ENCODE assay signal across 1 cellular context in the genomic region with DNA sequence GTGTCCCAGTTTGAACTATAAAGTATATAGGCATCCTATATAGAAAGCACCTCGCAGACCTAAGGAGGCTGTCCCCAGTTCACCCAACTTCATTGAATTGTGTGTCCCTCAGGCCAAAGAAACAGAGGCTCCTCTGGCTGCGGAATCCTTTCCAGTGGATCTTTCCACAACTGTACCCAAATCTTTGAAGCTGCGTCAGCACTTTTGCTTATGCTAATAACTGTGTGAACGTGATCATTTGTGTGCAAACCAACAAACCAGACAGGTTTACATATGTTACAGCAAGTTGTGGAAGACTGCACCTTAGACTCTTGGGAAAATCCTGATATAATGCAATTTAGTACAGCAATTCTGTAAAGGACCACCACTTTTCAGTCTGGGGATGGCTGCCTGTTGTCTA.
A peak's percentile ranks its signal among the peaks of the same experiment; 100 is the strongest.
TF ChIP-seq lines count a peak whose summit lies in the region.

No MANE protein-coding gene starts in this region.

TF ChIP-seq in HepG2, 621 proteins besides CTCF, POLR2A, EP300 and RAD21 (continued from another document):
- TF ChIP-seq IKZF5 (CRISPR knock-in tag; IDR thresholded peaks at IDR 0.05): no peak
- TF ChIP-seq MEF2D (CRISPR knock-in tag; IDR thresholded peaks at IDR 0.05): no peak
- TF ChIP-seq, protein P1, sequence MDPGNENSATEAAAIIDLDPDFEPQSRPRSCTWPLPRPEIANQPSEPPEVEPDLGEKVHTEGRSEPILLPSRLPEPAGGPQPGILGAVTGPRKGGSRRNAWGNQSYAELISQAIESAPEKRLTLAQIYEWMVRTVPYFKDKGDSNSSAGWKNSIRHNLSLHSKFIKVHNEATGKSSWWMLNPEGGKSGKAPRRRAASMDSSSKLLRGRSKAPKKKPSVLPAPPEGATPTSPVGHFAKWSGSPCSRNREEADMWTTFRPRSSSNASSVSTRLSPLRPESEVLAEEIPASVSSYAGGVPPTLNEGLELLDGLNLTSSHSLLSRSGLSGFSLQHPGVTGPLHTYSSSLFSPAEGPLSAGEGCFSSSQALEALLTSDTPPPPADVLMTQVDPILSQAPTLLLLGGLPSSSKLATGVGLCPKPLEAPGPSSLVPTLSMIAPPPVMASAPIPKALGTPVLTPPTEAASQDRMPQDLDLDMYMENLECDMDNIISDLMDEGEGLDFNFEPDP (CRISPR knock-in tag; conservative IDR thresholded peaks at IDR 0.05): 0 out of 2 replicates have a peak, but pooled peaks have one; percentile 48
- no peak for TF ChIP-seq ZNF607 (CRISPR knock-in tag; IDR thresholded peaks at IDR 0.05; ENCODE audit: borderline replicate concordance)
- 0 out of 2 replicates have a peak, but pooled peaks have one; percentile 16 for TF ChIP-seq ARID4A (CRISPR knock-in tag; IDR thresholded peaks at IDR 0.05; ENCODE audit: borderline replicate concordance)
- TF ChIP-seq MAFG (CRISPR knock-in tag; IDR thresholded peaks at IDR 0.05): peak; percentile 26; the same call in 1 of the 2 replicates
- TF ChIP-seq MAFF (IDR thresholded peaks at IDR 0.05; ENCODE audit: low read depth, low read length): peak; percentile 83
- no peak for TF ChIP-seq MBNL3 (CRISPR knock-in tag; conservative IDR thresholded peaks at IDR 0.05)
- no peak for TF ChIP-seq ZNF274 (CRISPR knock-in tag; IDR thresholded peaks at IDR 0.05)
